In the genomic region with DNA sequence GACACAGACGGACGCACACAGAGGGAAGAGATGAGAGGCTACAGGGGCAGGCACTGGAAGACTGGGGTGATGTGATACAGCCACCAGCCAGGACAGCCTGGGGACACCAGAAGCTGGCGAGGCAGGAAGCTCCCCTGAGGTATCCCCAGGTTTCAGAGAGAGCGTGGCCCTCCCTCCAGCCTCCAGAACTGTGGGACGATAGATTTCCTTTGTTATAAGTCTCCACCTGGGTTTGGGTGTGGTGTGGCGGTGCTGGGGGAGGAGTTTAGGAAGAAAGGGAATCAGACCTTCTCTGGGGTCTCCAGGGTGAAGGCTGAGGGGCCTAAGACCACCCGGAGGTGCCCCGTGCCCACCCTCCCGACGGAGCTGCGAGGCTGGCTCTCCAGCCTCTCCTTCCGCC, we compare ENCODE assay signal across 24 cellular contexts. TPM values are rescaled to one million over a fixed set of nuclear protein-coding genes. Genes with fewer than 3 reads are reported as not detected.
DNase-seq lines count a peak whose midpoint lies in the region; ATAC-seq and TF ChIP-seq lines count a peak whose summit lies in the region.
"Had no signal": no experiment of that assay in that cellular context is flagged by ENCODE, and none has a peak within 500 bp of the region (broad histone marks: within the 10 kb centered on the region; RNA-seq: fewer than 3 reads in every experiment).

No MANE protein-coding gene starts in this region.

- no peaks in the 10 kb centered on the region for H3K36me3 Mint-ChIP-seq in chondrocyte (ENCODE audit: low read depth)
- H3K36me3 Mint-ChIP-seq in activated naive CD8-positive, alpha-beta T cell treated with anti-CD3 and anti-CD28 coated beads for 36 hours: no peaks in the 10 kb centered on the region

- H3K4me1 ChIP-seq in left lung: no peaks in the 10 kb centered on the region
- H3K4me1 ChIP-seq in spleen: peaks cover 0 to 10% (median under 1%) of the 10 kb centered on the region in 6 donors

- TF ChIP-seq POLR2A in spleen (IDR thresholded peaks at IDR 0.05): no peak

- H3K4me3 Mint-ChIP-seq in chondrocyte (ENCODE audit: unreplicated experiment): no peak overlapping the region
- no peak overlapping the region for H3K4me3 Mint-ChIP-seq in activated naive CD8-positive, alpha-beta T cell treated with anti-CD3 and anti-CD28 coated beads for 36 hours
- H3K4me3 Mint-ChIP-seq: CD4-positive, alpha-beta T cell had no signal

- WGBS in spleen, 5 donors: 63 to 72% (median 65%) methylated on average over 11 to 12 of the region's 12 CpGs

- peaks cover 0 to 54% of the 10 kb centered on the region in 2 donors for H3K27me3 ChIP-seq in left lung
- peaks cover 0 to 60% (median 5%) of the 10 kb centered on the region in 7 donors for H3K27me3 ChIP-seq in spleen (replicated peaks in 1 of 7)
- H3K27me3 ChIP-seq: BLaER1 treated with 17β-estradiol and CSF1 and Interleukin-3, amounts not matched to agents 10 nM and 100 nM; MG63 had no signal

- TF ChIP-seq CTCF in chondrocyte (IDR thresholded peaks at IDR 0.05) (no peak), left lung (IDR thresholded peaks at IDR 0.05) (no peak), spleen (IDR thresholded peaks at IDR 0.05 in 8 of 11, conservative IDR thresholded peaks at IDR 0.05 in 3 of 11) (no peak)

- no peaks in the 10 kb centered on the region for H3K9me3 Mint-ChIP-seq in chondrocyte (ENCODE audit: low read depth)
- H3K9me3 Mint-ChIP-seq in activated naive CD8-positive, alpha-beta T cell treated with anti-CD3 and anti-CD28 coated beads for 36 hours: no peaks in the 10 kb centered on the region
- H3K9me3 Mint-ChIP-seq: CD4-positive, alpha-beta T cell had no signal

- ATAC-seq in left ventricle myocardium superior (no peak), Right ventricle myocardium superior (ENCODE audit: poor library complexity) (no peak), left lung (no peak), HG02588 (IDR thresholded peaks at IDR 0.05; ENCODE audit: unreplicated experiment) (no peak)
- ATAC-seq: HCT116, K562 had no signal

- H3K36me3 ChIP-seq in left lung (no peaks in the 10 kb centered on the region), spleen (no peaks in the 10 kb centered on the region)
- H3K36me3 ChIP-seq: MG63 had no signal

- no peak overlapping the region for H3K4me3 ChIP-seq in left lung
- no peak overlapping the region for H3K4me3 ChIP-seq in spleen
- H3K4me3 ChIP-seq: BLaER1 treated with 17β-estradiol and CSF1 and Interleukin-3, amounts not matched to agents 10 nM and 100 nM; K562; MG63 had no signal

- peaks cover 5% of the 10 kb centered on the region for H3K4me1 Mint-ChIP-seq in chondrocyte (ENCODE audit: low read depth)
- peaks cover 2% of the 10 kb centered on the region for H3K4me1 Mint-ChIP-seq in activated naive CD8-positive, alpha-beta T cell treated with anti-CD3 and anti-CD28 coated beads for 36 hours

- intact Hi-C loops in left ventricle myocardium superior (cut with micrococcal nuclease) (no loop called here), Right ventricle myocardium superior (cut with DNase I) (no loop called here), left lung (cut with DNase I) (no loop called here), spleen (cut with DNase I; ENCODE audit: low total_unique reads) (no loop called here)

- no peaks in the 10 kb centered on the region for H3K9me3 ChIP-seq in left lung
- H3K9me3 ChIP-seq in spleen: no peaks in the 10 kb centered on the region
- H3K9me3 ChIP-seq: MG63 had no signal

- no peak overlapping the region for H3K27ac Mint-ChIP-seq in chondrocyte (ENCODE audit: unreplicated experiment)
- no peak overlapping the region for H3K27ac Mint-ChIP-seq in activated naive CD8-positive, alpha-beta T cell treated with anti-CD3 and anti-CD28 coated beads for 36 hours
- H3K27ac Mint-ChIP-seq: CD4-positive, alpha-beta T cell had no signal

- no peak overlapping the region for H3K27ac ChIP-seq in left lung
- H3K27ac ChIP-seq in spleen: no peak overlapping the region
- H3K27ac ChIP-seq: BLaER1 treated with 17β-estradiol and CSF1 and Interleukin-3, amounts not matched to agents 10 nM and 100 nM had no signal

- H3K27me3 Mint-ChIP-seq in chondrocyte (ENCODE audit: low read depth): no peaks in the 10 kb centered on the region
- peaks cover 43% of the 10 kb centered on the region for H3K27me3 Mint-ChIP-seq in activated naive CD8-positive, alpha-beta T cell treated with anti-CD3 and anti-CD28 coated beads for 36 hours

- DNase-seq in left ventricle myocardium superior (peak; percentile 15), Right ventricle myocardium superior (no peak), chondrocyte (ENCODE audit: low spot score) (peak; percentile 43), left lung (peak; percentile 16 to 39), spleen (peak; percentile 51)
- no peak for DNase-seq in activated naive CD8-positive, alpha-beta T cell treated with anti-CD3 and anti-CD28 coated beads for 36 hours
- DNase-seq in activated CD8-positive, alpha-beta memory T cell treated with anti-CD3 and anti-CD28 coated beads, Interleukin-2, amount 50 U/mL, for 4 hours: no peak
- DNase-seq: AML-193; CD4-positive, alpha-beta T cell; GOT3; MG63; NCI-H1105 treated with DMSO at 0.1 percent for 48 hours; NCI-H146; NCI-H1930; NCI-H2107; NCI-H524 treated with DMSO at 0.1 percent for 48 hours; RPMI8226; SHP77 had no signal

RNA-seq across cellular contexts. Expression of gene ASPDH, which starts 2.7 kb away (rescaled TPM):
- total RNA-seq in left ventricle myocardium superior (not detected), Right ventricle myocardium superior (not detected), chondrocyte (not detected in 3 replicates), left lung (not detected), spleen (not detected)
- not detected for polyA plus RNA-seq in spleen
- not detected for total RNA-seq in activated naive CD8-positive, alpha-beta T cell treated with anti-CD3 and anti-CD28 coated beads for 36 hours
- total RNA-seq: CD4-positive, alpha-beta T cell; K562; LHCN-M2; SK-MEL-5 had no signal
- polyA plus RNA-seq: K562 had no signal

RNA-seq across cellular contexts. Expression of gene JOSD2, which starts 5.5 kb away (rescaled TPM):
- total RNA-seq in left ventricle myocardium superior: 35.2 TPM
- 39.8 TPM for total RNA-seq in Right ventricle myocardium superior
- total RNA-seq in chondrocyte: 42.5 to 44.7 TPM (median 43.1 TPM) in 3 replicates
- 10 to 100 TPM; 44.1 to 52.0 TPM for total RNA-seq in left lung
- total RNA-seq in spleen: 10 to 100 TPM; 21.4 to 32.1 (median 29.0) TPM
- polyA plus RNA-seq in spleen: 10 to 100 TPM; 39.2 to 54.3 (median 42.4) TPM
- 10 to 100 TPM; 26.2 to 27.0 TPM for total RNA-seq in activated naive CD8-positive, alpha-beta T cell treated with anti-CD3 and anti-CD28 coated beads for 36 hours

RNA-seq across cellular contexts. Expression of gene GARIN5A, which starts 39.8 kb away (rescaled TPM):
- 1.2 TPM for total RNA-seq in left ventricle myocardium superior
- total RNA-seq in Right ventricle myocardium superior: 2.0 TPM
- total RNA-seq in chondrocyte: 1.7 to 2.1 TPM (median 1.9 TPM) in 3 replicates
- 1 to 10 TPM; 2.6 to 4.3 TPM for total RNA-seq in left lung
- total RNA-seq in spleen: under 1 TPM in 1 of 7 donors, not detected in 6; 0.61 TPM
- 1 to 10 TPM in 1 of 3 donors, under 1 TPM in 2; 0.42 to 1.4 (median 0.48) TPM for polyA plus RNA-seq in spleen
- under 1 TPM; 0.52 to 0.90 TPM for total RNA-seq in activated naive CD8-positive, alpha-beta T cell treated with anti-CD3 and anti-CD28 coated beads for 36 hours

RNA-seq across cellular contexts. Expression of gene EMC10, which starts 40.1 kb away (rescaled TPM):
- total RNA-seq in left ventricle myocardium superior (79.5 TPM), Right ventricle myocardium superior (68.7 TPM), chondrocyte (132 to 144 TPM (median 144 TPM) in 3 replicates), left lung (100 to 1,000 TPM; 126 to 157 TPM), spleen (10 to 100 TPM; 53.0 to 72.6 (median 62.5) TPM)
- 10 to 100 TPM; 31.0 to 61.1 (median 50.5) TPM for polyA plus RNA-seq in spleen
- 10 to 100 TPM; 49.7 to 50.1 TPM for total RNA-seq in activated naive CD8-positive, alpha-beta T cell treated with anti-CD3 and anti-CD28 coated beads for 36 hours

RNA-seq across cellular contexts. Expression of gene LRRC4B, which starts 51.8 kb away (rescaled TPM):
- 0.62 TPM for total RNA-seq in left ventricle myocardium superior
- total RNA-seq in Right ventricle myocardium superior: 1.0 TPM
- total RNA-seq in chondrocyte: 0.31 to 1.2 TPM (median 0.52 TPM) in 3 replicates
- 1 to 10 TPM; 2.8 to 3.2 TPM for total RNA-seq in left lung
- 1 to 10 TPM in 4 of 7 donors, under 1 TPM in 3; 0.20 to 2.3 (median 1.0) TPM for total RNA-seq in spleen
- polyA plus RNA-seq in spleen: 1 to 10 TPM in 1 of 3 donors, under 1 TPM in 2; 0.30 to 1.0 (median 0.90) TPM
- total RNA-seq in activated naive CD8-positive, alpha-beta T cell treated with anti-CD3 and anti-CD28 coated beads for 36 hours: not detected
- total RNA-seq: CD4-positive, alpha-beta T cell; LHCN-M2 had no signal

Comparison
In these comparisons a context has a peak if more than half of its experiments do, and no peak if none do; other contexts are left out.
1. DNase-seq: peak in left ventricle myocardium superior (single experiment), chondrocyte (single experiment), left lung (2 of 2) and spleen (single experiment); none in Right ventricle myocardium superior (single experiment), activated naive CD8-positive, alpha-beta T cell treated with anti-CD3 and anti-CD28 coated beads for 36 hours (single experiment) and activated CD8-positive, alpha-beta memory T cell treated with anti-CD3 and anti-CD28 coated beads, Interleukin-2, amount 50 U/mL, for 4 hours (single experiment).